In genomic region chr2:216013080-216013909, GRCh38 we compare ENCODE assay signal across 8 cellular contexts. TPM values are rescaled to one million over a fixed set of nuclear protein-coding genes. Genes with fewer than 3 reads are reported as not detected.
A peak's percentile ranks its signal among the peaks of the same experiment; 100 is the strongest.
DNase-seq lines count a peak whose midpoint lies in the region; ATAC-seq and TF ChIP-seq lines count a peak whose summit lies in the region.

TSS of gene MREG (minus strand) at chr2:216013551. CDS start at chr2:216013327, 224 bp downstream.

- no peaks in the 10 kb centered on the region for H3K9me3 ChIP-seq in ectodermal cell (ENCODE audit: control insufficient read depth, low read length)
- no peaks in the 10 kb centered on the region for H3K9me3 ChIP-seq in lung (ENCODE audit: control insufficient read depth in 2 of 2, insufficient read depth in 1 of 2, low read length in 1 of 2)

- CTCF ChIA-PET in activated CD4-positive, alpha-beta memory T cell treated with anti-CD3 and anti-CD28 coated beads, Interleukin-2, amount 10 ng/mL, durations not matched to agents 7 days and 5 days (lab: Charles Lee), result interaction anchor here (0.6 to 2.2 kb wide), 12 partner anchors 7 to 107 kb away, joined by 3 to 8 read pairs (median 4); partner anchors contain the start of gene XRCC5

- DNase-seq in CD1c-positive myeloid dendritic cell (ENCODE audit: extremely low spot score) (peak; percentile 90), NCI-H748 treated with DMSO at 0.1 percent for 48 hours (lab: John Stamatoyannopoulos, UW) (peak; percentile 56), lung (ENCODE audit: low spot score) (peak; percentile 83)
- peak; percentile 86 for DNase-seq in activated CD4-positive, alpha-beta memory T cell treated with anti-CD3 and anti-CD28 coated beads, Interleukin-2, amount 10 ng/mL, durations not matched to agents 7 days and 5 days
- DNase-seq in stimulated activated CD4-positive, alpha-beta T cell treated with anti-CD3 and anti-CD28 coated beads, TNF-alpha, amount 100 ng/mL, for 24 hours (ENCODE audit: low read depth in 3 of 3), result peak; percentile 71 to 83 (median 76)

- peak within 1 kb of the TSS; percentile 70 for H3K27ac Mint-ChIP-seq in activated CD4-positive, alpha-beta memory T cell treated with anti-CD3 and anti-CD28 coated beads, Interleukin-2, amount 10 ng/mL, durations not matched to agents 7 days and 5 days

- H3K27me3 Mint-ChIP-seq in activated CD4-positive, alpha-beta memory T cell treated with anti-CD3 and anti-CD28 coated beads, Interleukin-2, amount 10 ng/mL, durations not matched to agents 7 days and 5 days, result no peaks in the 10 kb centered on the region

- H3K4me1 ChIP-seq in ectodermal cell (ENCODE audit: control insufficient read depth, insufficient read depth, low read length), result no peaks in the 10 kb centered on the region
- peaks cover 0 to 5% of the 10 kb centered on the region in 2 donors for H3K4me1 ChIP-seq in lung (ENCODE audit: control insufficient read depth in 2 of 2, insufficient read depth in 2 of 2, low read length in 2 of 2)

- ATAC-seq in GM19372 (IDR thresholded peaks at IDR 0.05; ENCODE audit: low read depth, unreplicated experiment) (peak; percentile 48), HG03520 (IDR thresholded peaks at IDR 0.05; ENCODE audit: unreplicated experiment) (peak; percentile 37), lung (ENCODE audit: insufficient read depth, low FRiP score) (peak; percentile 87)

- 0 to 1% methylated on average over 70 of the region's 70 CpGs for WGBS in ectodermal cell, 2 experiments
- WGBS in lung, 2 donors, result 1 to 2% methylated on average over 51 to 70 of the region's 70 CpGs

- POLR2A ChIA-PET in activated CD4-positive, alpha-beta memory T cell treated with anti-CD3 and anti-CD28 coated beads, Interleukin-2, amount 10 ng/mL, durations not matched to agents 7 days and 5 days (lab: Charles Lee), result interaction anchor here (0.8 to 1.5 kb wide), 4 partner anchors 25 to 62 kb away, joined by 3 to 4 read pairs (median 3); no protein-coding TSS in a partner anchor

- peaks cover 63% of the 10 kb centered on the region for H3K4me1 Mint-ChIP-seq in activated CD4-positive, alpha-beta memory T cell treated with anti-CD3 and anti-CD28 coated beads, Interleukin-2, amount 10 ng/mL, durations not matched to agents 7 days and 5 days

- no peaks in the 10 kb centered on the region for H3K9me3 Mint-ChIP-seq in activated CD4-positive, alpha-beta memory T cell treated with anti-CD3 and anti-CD28 coated beads, Interleukin-2, amount 10 ng/mL, durations not matched to agents 7 days and 5 days

- no peak for TF ChIP-seq CTCF in lung (IDR thresholded peaks at IDR 0.05; ENCODE audit: control extremely low read depth, extremely low read depth)

- H3K4me3 Mint-ChIP-seq in activated CD4-positive, alpha-beta memory T cell treated with anti-CD3 and anti-CD28 coated beads, Interleukin-2, amount 10 ng/mL, durations not matched to agents 7 days and 5 days, result peak within 1 kb of the TSS; percentile 85

- H3K27me3 ChIP-seq in ectodermal cell (ENCODE audit: control insufficient read depth, insufficient read depth, low read length, poor library complexity, severe bottlenecking) (no peaks in the 10 kb centered on the region), lung (ENCODE audit: control insufficient read depth, insufficient read depth) (no peaks in the 10 kb centered on the region)

- peaks cover 13% of the 10 kb centered on the region for H3K36me3 Mint-ChIP-seq in activated CD4-positive, alpha-beta memory T cell treated with anti-CD3 and anti-CD28 coated beads, Interleukin-2, amount 10 ng/mL, durations not matched to agents 7 days and 5 days (ENCODE audit: low read depth)

- H3K4me3 ChIP-seq in ectodermal cell (ENCODE audit: insufficient read depth, low read depth, low read length), result peak within 1 kb of the TSS; percentile 86
- peak within 1 kb of the TSS; percentile 87 for H3K4me3 ChIP-seq in lung

- H3K36me3 ChIP-seq in ectodermal cell (ENCODE audit: control insufficient read depth, insufficient read depth, low read length) (no peaks in the 10 kb centered on the region), lung (ENCODE audit: control insufficient read depth in 2 of 2, insufficient read depth in 2 of 2, low read length in 2 of 2) (no peaks in the 10 kb centered on the region)

- H3K27ac ChIP-seq in ectodermal cell (ENCODE audit: insufficient read depth, low read depth, low read length, poor library complexity, severe bottlenecking) (no peak within 1 kb of the TSS), lung (ENCODE audit: low read depth in 1 of 2, low read length in 1 of 2) (peak within 1 kb of the TSS in 1 of 2 donors; percentile 93)

RNA-seq across cellular contexts. Expression of gene MREG, which starts in this region (rescaled TPM):
- total RNA-seq in activated CD4-positive, alpha-beta memory T cell treated with anti-CD3 and anti-CD28 coated beads, Interleukin-2, amount 10 ng/mL, durations not matched to agents 7 days and 5 days, result 10 to 100 TPM; 12.6 to 15.1 TPM
- polyA plus RNA-seq in ectodermal cell (2013, experiment 1 of 4), result 14.0 TPM
- 15.5 TPM for polyA plus RNA-seq in ectodermal cell (2013, experiment 2 of 4)
- polyA plus RNA-seq in ectodermal cell (2013, experiment 3 of 4), result 7.6 TPM
- polyA plus RNA-seq in ectodermal cell (2013, experiment 4 of 4), result 10.3 TPM
- total RNA-seq in lung, result 10 to 100 TPM; 16.4 to 30.2 TPM
- 1 to 10 TPM; 6.9 to 7.7 TPM for polyA plus RNA-seq in lung

Comparison
In these comparisons a context has a peak if more than half of its experiments do, and no peak if none do; other contexts are left out.
1. ATAC-seq: peak in every context shown above with its lines; median percentile 87 in lung; 48 in GM19372; 37 in HG03520.